23 cellular contexts compared by ENCODE assay signal in the genomic region with DNA sequence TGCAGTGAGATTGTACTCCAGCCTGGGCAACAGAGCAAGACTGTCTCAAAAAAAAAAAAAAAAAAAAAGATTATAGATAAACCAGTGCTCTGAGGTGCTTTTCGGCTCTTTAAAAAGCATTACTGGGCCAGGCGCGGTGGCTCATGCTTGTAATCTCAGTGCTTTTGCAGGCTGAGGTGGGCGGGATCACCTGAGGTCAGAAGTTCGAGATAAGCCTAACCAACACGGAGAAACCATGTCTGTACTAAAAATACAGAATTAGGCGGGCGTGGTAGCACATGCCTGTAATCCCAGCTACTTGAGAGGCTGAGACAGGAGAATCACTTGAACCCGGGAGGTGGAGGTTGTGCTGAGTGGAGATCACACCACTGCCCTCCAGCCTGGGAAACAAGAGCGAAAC. TPM values are rescaled to one million over a fixed set of nuclear protein-coding genes. Genes with fewer than 3 reads are reported as not detected.
DNase-seq lines count a peak whose midpoint lies in the region; ATAC-seq, FAIRE-seq and TF ChIP-seq lines count a peak whose summit lies in the region.
"Had no signal": no experiment of that assay in that cellular context is flagged by ENCODE, and none has a peak within 500 bp of the region (broad histone marks: within the 10 kb centered on the region; RNA-seq: fewer than 3 reads in every experiment).

No MANE protein-coding gene starts in this region.

- H3K4me3 Mint-ChIP-seq in activated CD4-positive, alpha-beta T cell treated with anti-CD3 and anti-CD28 coated beads, Interleukin-2, amount 10 ng/mL, durations not matched to agents 7 days and 5 days: no peak overlapping the region
- peak overlapping the region; percentile 7 for H3K4me3 Mint-ChIP-seq in CD4-positive, alpha-beta T cell
- H3K4me3 Mint-ChIP-seq in T-helper 17 cell: no peak overlapping the region
- no peak overlapping the region for H3K4me3 Mint-ChIP-seq in stimulated activated effector memory CD8-positive, alpha-beta T cell treated with anti-CD3 and anti-CD28 coated beads, Interleukin-12 subunit alpha, Interleukin-12 subunit beta, amount 100 ng/mL, for 72 hours
- H3K4me3 Mint-ChIP-seq: CD4-positive, CD25-positive, alpha-beta regulatory T cell; IgD-negative memory B cell had no signal

- no peaks in the 10 kb centered on the region for H3K9me3 Mint-ChIP-seq in activated CD4-positive, alpha-beta T cell treated with anti-CD3 and anti-CD28 coated beads, Interleukin-2, amount 10 ng/mL, durations not matched to agents 7 days and 5 days
- no peaks in the 10 kb centered on the region for H3K9me3 Mint-ChIP-seq in CD4-positive, alpha-beta T cell
- H3K9me3 Mint-ChIP-seq in stimulated activated effector memory CD8-positive, alpha-beta T cell treated with anti-CD3 and anti-CD28 coated beads, Interleukin-12 subunit alpha, Interleukin-12 subunit beta, amount 100 ng/mL, for 72 hours: no peaks in the 10 kb centered on the region
- H3K9me3 Mint-ChIP-seq: CD4-positive, CD25-positive, alpha-beta regulatory T cell; IgD-negative memory B cell had no signal

- H3K36me3 Mint-ChIP-seq in activated CD4-positive, alpha-beta T cell treated with anti-CD3 and anti-CD28 coated beads, Interleukin-2, amount 10 ng/mL, durations not matched to agents 7 days and 5 days (ENCODE audit: low read depth): no peaks in the 10 kb centered on the region
- H3K36me3 Mint-ChIP-seq in CD4-positive, alpha-beta T cell (ENCODE audit: low read depth): no peaks in the 10 kb centered on the region
- no peaks in the 10 kb centered on the region for H3K36me3 Mint-ChIP-seq in T-helper 17 cell (ENCODE audit: low read depth)
- peaks cover 9% of the 10 kb centered on the region for H3K36me3 Mint-ChIP-seq in stimulated activated effector memory CD8-positive, alpha-beta T cell treated with anti-CD3 and anti-CD28 coated beads, Interleukin-12 subunit alpha, Interleukin-12 subunit beta, amount 100 ng/mL, for 72 hours
- H3K36me3 Mint-ChIP-seq: CD4-positive, CD25-positive, alpha-beta regulatory T cell; IgD-negative memory B cell had no signal

- CTCF ChIA-PET in activated CD4-positive, alpha-beta T cell treated with anti-CD3 and anti-CD28 coated beads, Interleukin-2, amount 10 ng/mL, durations not matched to agents 7 days and 5 days (lab: Charles Lee): interaction anchor here (1.4 kb wide), 1 partner anchor 8 kb away, joined by 4 read pairs; no protein-coding TSS in a partner anchor
- CTCF ChIA-PET in CD4-positive, alpha-beta T cell (lab: Charles Lee): interaction anchor here (1.7 kb wide), 1 partner anchor 25 kb away, joined by 4 read pairs; no protein-coding TSS in a partner anchor

- H3K27me3 ChIP-seq in CD4-positive, alpha-beta T cell (ENCODE audit: control insufficient read depth, insufficient read depth, low read length): no peaks in the 10 kb centered on the region
- H3K27me3 ChIP-seq: BLaER1 had no signal

- no peak for ATAC-seq in CD4-positive, alpha-beta T cell (ENCODE audit: poor library complexity)
- no peak for ATAC-seq in T-helper 17 cell
- ATAC-seq in stimulated activated effector memory CD8-positive, alpha-beta T cell treated with anti-CD3 and anti-CD28 coated beads, Interleukin-12 subunit alpha, Interleukin-12 subunit beta, amount 100 ng/mL, for 72 hours: no peak
- ATAC-seq: HCT116 had no signal

- no peaks in the 10 kb centered on the region for H3K27me3 Mint-ChIP-seq in activated CD4-positive, alpha-beta T cell treated with anti-CD3 and anti-CD28 coated beads, Interleukin-2, amount 10 ng/mL, durations not matched to agents 7 days and 5 days
- H3K27me3 Mint-ChIP-seq in CD4-positive, alpha-beta T cell: no peaks in the 10 kb centered on the region
- H3K27me3 Mint-ChIP-seq in T-helper 17 cell: no peaks in the 10 kb centered on the region
- H3K27me3 Mint-ChIP-seq: CD4-positive, CD25-positive, alpha-beta regulatory T cell; IgD-negative memory B cell had no signal

- intact Hi-C loops in CD4-positive, alpha-beta T cell (cut with DNase I, micrococcal nuclease): no loop called here

- no peak for FAIRE-seq in frontal cortex (lab: Jason Lieb, UNC)
- FAIRE-seq: D721Med, G401.6, GM12891, H54 had no signal

- no peak for DNase-seq in activated CD4-positive, alpha-beta T cell treated with anti-CD3 and anti-CD28 coated beads, Interleukin-2, amount 10 ng/mL, durations not matched to agents 7 days and 5 days
- DNase-seq in activated CD4-positive, alpha-beta T cell treated with anti-CD3 and anti-CD28 coated beads, Interleukin-2, amount 50 U/mL, for 48 hours: no peak
- DNase-seq in CD4-positive, alpha-beta T cell: no peak
- DNase-seq in T-helper 17 cell: no peak
- DNase-seq in stimulated activated effector memory CD8-positive, alpha-beta T cell treated with anti-CD3 and anti-CD28 coated beads, Interleukin-12 subunit alpha, Interleukin-12 subunit beta, amount 100 ng/mL, for 72 hours (ENCODE audit: low spot score in 2 of 2): no peak
- DNase-seq in NCI-H2081 treated with DMSO at 0.1 percent for 48 hours (lab: John Stamatoyannopoulos, UW): no peak
- DNase-seq in frontal cortex (ENCODE audit: low spot score in 2 of 2): no peak
- DNase-seq: CD4-positive, CD25-positive, alpha-beta regulatory T cell; COR-L47; DMS153; DMS79 treated with DMSO at 0.1 percent for 48 hours; EL; GM23248 had no signal

- H3K27ac ChIP-seq in CD4-positive, alpha-beta T cell (ENCODE audit: low read depth, low read length): no peak overlapping the region
- H3K27ac ChIP-seq: 22Rv1, BLaER1, GM23248 had no signal

- peaks cover 38% of the 10 kb centered on the region for H3K4me1 Mint-ChIP-seq in activated CD4-positive, alpha-beta T cell treated with anti-CD3 and anti-CD28 coated beads, Interleukin-2, amount 10 ng/mL, durations not matched to agents 7 days and 5 days
- peaks cover 24% of the 10 kb centered on the region for H3K4me1 Mint-ChIP-seq in CD4-positive, alpha-beta T cell (ENCODE audit: low read depth)
- H3K4me1 Mint-ChIP-seq in T-helper 17 cell: peaks cover 9% of the 10 kb centered on the region
- H3K4me1 Mint-ChIP-seq in stimulated activated effector memory CD8-positive, alpha-beta T cell treated with anti-CD3 and anti-CD28 coated beads, Interleukin-12 subunit alpha, Interleukin-12 subunit beta, amount 100 ng/mL, for 72 hours: peaks cover 32% of the 10 kb centered on the region

- peak overlapping the region; percentile 25 for H3K27ac Mint-ChIP-seq in activated CD4-positive, alpha-beta T cell treated with anti-CD3 and anti-CD28 coated beads, Interleukin-2, amount 10 ng/mL, durations not matched to agents 7 days and 5 days
- no peak overlapping the region for H3K27ac Mint-ChIP-seq in CD4-positive, alpha-beta T cell
- H3K27ac Mint-ChIP-seq in T-helper 17 cell: peak overlapping the region; percentile 37
- H3K27ac Mint-ChIP-seq in stimulated activated effector memory CD8-positive, alpha-beta T cell treated with anti-CD3 and anti-CD28 coated beads, Interleukin-12 subunit alpha, Interleukin-12 subunit beta, amount 100 ng/mL, for 72 hours: peak overlapping the region; percentile 50
- H3K27ac Mint-ChIP-seq: IgD-negative memory B cell had no signal

- H3K9me3 ChIP-seq in CD4-positive, alpha-beta T cell (ENCODE audit: control insufficient read depth, low read length): no peaks in the 10 kb centered on the region
- H3K9me3 ChIP-seq in T-helper 17 cell (ENCODE audit: control insufficient read depth, low read length, poor library complexity, severe bottlenecking): no peaks in the 10 kb centered on the region

- POLR2A ChIA-PET in activated CD4-positive, alpha-beta T cell treated with anti-CD3 and anti-CD28 coated beads, Interleukin-2, amount 10 ng/mL, durations not matched to agents 7 days and 5 days (lab: Charles Lee): no interaction called here
- POLR2A ChIA-PET in CD4-positive, alpha-beta T cell (lab: Charles Lee): no interaction called here

- TF ChIP-seq CTCF in CD4-positive, alpha-beta T cell (IDR thresholded peaks at IDR 0.05): no peak

RNA-seq across cellular contexts. Expression of a gene that starts 6.6 kb away (rescaled TPM):
- total RNA-seq in activated CD4-positive, alpha-beta T cell treated with anti-CD3 and anti-CD28 coated beads, Interleukin-2, amount 10 ng/mL, durations not matched to agents 7 days and 5 days: 100 to 1,000 TPM; 464 to 481 TPM
- total RNA-seq in CD4-positive, alpha-beta T cell: 10 to 100 TPM; 86.5 to 87.9 TPM
- total RNA-seq in T-helper 17 cell (100 to 1,000 TPM; 131 to 144 TPM), frontal cortex (97.4 TPM)

RNA-seq across cellular contexts. Expression of a gene that starts 21.4 kb away (rescaled TPM):
- total RNA-seq in activated CD4-positive, alpha-beta T cell treated with anti-CD3 and anti-CD28 coated beads, Interleukin-2, amount 10 ng/mL, durations not matched to agents 7 days and 5 days: 1 to 10 TPM; 3.8 to 5.6 TPM
- 1 to 10 TPM; 7.5 to 8.5 TPM for total RNA-seq in CD4-positive, alpha-beta T cell
- total RNA-seq in T-helper 17 cell: 1 to 10 TPM; 7.9 to 8.7 TPM
- total RNA-seq in frontal cortex: 10.6 TPM

RNA-seq across cellular contexts. Expression of a gene that starts 44.1 kb away (rescaled TPM):
- not detected for total RNA-seq in activated CD4-positive, alpha-beta T cell treated with anti-CD3 and anti-CD28 coated beads, Interleukin-2, amount 10 ng/mL, durations not matched to agents 7 days and 5 days
- total RNA-seq in CD4-positive, alpha-beta T cell: not detected
- total RNA-seq in T-helper 17 cell: not detected
- not detected for total RNA-seq in frontal cortex
- total RNA-seq: A673; CD4-positive, CD25-positive, alpha-beta regulatory T cell; GM23248; HT-29 had no signal
